ENCODE assay signal across 1 cellular context in the genomic region with DNA sequence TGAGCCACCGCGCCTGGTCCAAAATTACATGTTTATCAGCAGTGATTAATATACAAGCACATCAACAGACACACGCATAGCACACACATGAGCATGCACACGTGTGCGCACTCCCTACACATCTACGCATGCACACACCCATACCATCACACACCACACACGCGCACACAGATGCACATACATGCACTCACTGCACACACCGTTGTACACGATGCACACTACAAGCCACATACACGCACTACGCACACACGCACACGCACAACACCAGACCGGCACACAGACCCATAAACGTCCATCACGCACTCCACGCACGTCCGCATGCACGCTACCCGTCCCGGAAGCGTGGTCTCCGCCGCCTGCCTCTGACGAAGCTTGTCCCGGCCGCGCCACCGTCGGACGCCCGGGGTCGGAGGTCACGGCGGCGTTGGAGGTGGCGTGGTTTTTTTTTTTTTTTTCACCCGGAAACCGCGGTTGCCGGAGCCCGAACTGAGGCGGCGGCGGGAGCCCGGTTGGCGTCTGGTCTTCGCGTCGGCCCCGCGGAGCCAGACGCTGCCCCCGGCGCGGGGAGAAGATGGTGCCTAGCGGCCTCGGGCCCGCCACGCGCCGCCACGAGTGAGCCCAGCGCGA.
TF ChIP-seq lines count a peak whose summit lies in the region.

A gene with protein sequence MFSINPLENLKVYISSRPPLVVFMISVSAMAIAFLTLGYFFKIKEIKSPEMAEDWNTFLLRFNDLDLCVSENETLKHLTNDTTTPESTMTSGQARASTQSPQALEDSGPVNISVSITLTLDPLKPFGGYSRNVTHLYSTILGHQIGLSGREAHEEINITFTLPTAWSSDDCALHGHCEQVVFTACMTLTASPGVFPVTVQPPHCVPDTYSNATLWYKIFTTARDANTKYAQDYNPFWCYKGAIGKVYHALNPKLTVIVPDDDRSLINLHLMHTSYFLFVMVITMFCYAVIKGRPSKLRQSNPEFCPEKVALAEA (plus strand): TSS at position 457 of the 627 bp plus-strand sequence. CDS start 20,641 bp downstream, outside the sequence.

TF ChIP-seq in K562, 482 proteins besides CTCF, POLR2A, EP300 and RAD21 (continued from another document and continues in another):
- TF ChIP-seq, protein P1, sequence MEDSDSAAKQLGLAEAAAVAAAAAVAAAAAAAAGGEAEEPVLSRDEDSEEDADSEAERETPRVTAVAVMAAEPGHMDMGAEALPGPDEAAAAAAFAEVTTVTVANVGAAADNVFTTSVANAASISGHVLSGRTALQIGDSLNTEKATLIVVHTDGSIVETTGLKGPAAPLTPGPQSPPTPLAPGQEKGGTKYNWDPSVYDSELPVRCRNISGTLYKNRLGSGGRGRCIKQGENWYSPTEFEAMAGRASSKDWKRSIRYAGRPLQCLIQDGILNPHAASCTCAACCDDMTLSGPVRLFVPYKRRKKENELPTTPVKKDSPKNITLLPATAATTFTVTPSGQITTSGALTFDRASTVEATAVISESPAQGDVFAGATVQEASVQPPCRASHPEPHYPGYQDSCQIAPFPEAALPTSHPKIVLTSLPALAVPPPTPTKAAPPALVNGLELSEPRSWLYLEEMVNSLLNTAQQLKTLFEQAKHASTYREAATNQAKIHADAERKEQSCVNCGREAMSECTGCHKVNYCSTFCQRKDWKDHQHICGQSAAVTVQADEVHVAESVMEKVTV (CRISPR knock-in tag; IDR thresholded peaks at IDR 0.05): no peak
- TF ChIP-seq CREBBP (IDR thresholded peaks at IDR 0.05; ENCODE audit: low read depth, low read length) (no peak), NR4A1 (CRISPR knock-in tag; IDR thresholded peaks at IDR 0.05) (no peak), NR4A1 (tag; IDR thresholded peaks at IDR 0.05) (peak; percentile 58; the same call in 1 of the 2 replicates), ZC3H11A (IDR thresholded peaks at IDR 0.05; ENCODE audit: low read depth, low read length) (0 out of 2 replicates have a peak, but pooled peaks have one; percentile 69), ADNP (tag; IDR thresholded peaks at IDR 0.05) (no peak), TEAD1 (CRISPR knock-in tag; IDR thresholded peaks at IDR 0.05) (peak in 1 of 2 experiments; percentile 84; a peak in 2 of 4 replicates), CBFB (CRISPR knock-in tag; IDR thresholded peaks at IDR 0.05) (peak; percentile 97), ZNF785 (CRISPR knock-in tag; IDR thresholded peaks at IDR 0.05) (no peak), BCOR (IDR thresholded peaks at IDR 0.05) (peak; percentile 97), BRD4 (IDR thresholded peaks at IDR 0.05) (no peak), CBX2 (IDR thresholded peaks at IDR 0.05; ENCODE audit: insufficient read depth, low read length, poor library complexity, severe bottlenecking) (no peak), EHMT2 (IDR thresholded peaks at IDR 0.05) (peak; percentile 80), IFI16 (CRISPR knock-in tag; IDR thresholded peaks at IDR 0.05) (no peak), MEIS2 (IDR thresholded peaks at IDR 0.05; ENCODE audit: partially characterized antibody) (peak; percentile 61), RFX5 (IDR thresholded peaks at IDR 0.05; ENCODE audit: low read depth, low read length) (no peak), JUNB (CRISPR knock-in tag; conservative IDR thresholded peaks at IDR 0.05) (no peak), PHB2 (IDR thresholded peaks at IDR 0.05; ENCODE audit: low read depth) (peak; percentile 70; the same call in 1 of the 2 replicates), CHD1 (IDR thresholded peaks at IDR 0.05; ENCODE audit: low read length) (no peak), ZFPM2 (CRISPR knock-in tag; IDR thresholded peaks at IDR 0.05) (no peak), CCAR2 (IDR thresholded peaks at IDR 0.05; ENCODE audit: low read depth, low read length) (no peak), ZNF23 (CRISPR knock-in tag; IDR thresholded peaks at IDR 0.05) (no peak), CHCHD3 (CRISPR knock-in tag; IDR thresholded peaks at IDR 0.05) (no peak), ILK (tag; IDR thresholded peaks at IDR 0.05; ENCODE audit: borderline replicate concordance, low read depth) (no peak), ELF2 (CRISPR knock-in tag; IDR thresholded peaks at IDR 0.05) (peak; percentile 94), SMARCB1 (IDR thresholded peaks at IDR 0.05; ENCODE audit: insufficient read length, low read depth) (no peak), RFX1 (IDR thresholded peaks at IDR 0.05) (no peak), FOXJ3 (CRISPR knock-in tag; IDR thresholded peaks at IDR 0.05) (no peak), SAFB2 (IDR thresholded peaks at IDR 0.05; ENCODE audit: borderline replicate concordance, low read depth, low read length, severe bottlenecking) (no peak), NR2C2 (CRISPR knock-in tag; IDR thresholded peaks at IDR 0.05) (peak; percentile 100), NR2C2 (tag; IDR thresholded peaks at IDR 0.05) (peak; percentile 100), GATA2 (CRISPR knock-in tag; IDR thresholded peaks at IDR 0.05) (no peak), NR2F6 (CRISPR knock-in tag; IDR thresholded peaks at IDR 0.05) (no peak), KLF1 (tag; IDR thresholded peaks at IDR 0.05) (no peak), ZC3H4 (CRISPR knock-in tag; IDR thresholded peaks at IDR 0.05; ENCODE audit: borderline replicate concordance) (no peak), RBM14 (IDR thresholded peaks at IDR 0.05; ENCODE audit: borderline replicate concordance, insufficient read depth, low read depth, low read length) (no peak), HCFC1 (IDR thresholded peaks at IDR 0.05; ENCODE audit: low read depth, low read length) (peak; percentile 85), ZNF551 (CRISPR knock-in tag; IDR thresholded peaks at IDR 0.05) (no peak), NFATC3 (IDR thresholded peaks at IDR 0.05) (no peak), ZNF146 (CRISPR knock-in tag; IDR thresholded peaks at IDR 0.05; ENCODE audit: unreplicated experiment) (no peak), NCOA4 (IDR thresholded peaks at IDR 0.05; ENCODE audit: partially characterized antibody) (no peak), MTA2 (IDR thresholded peaks at IDR 0.05; ENCODE audit: low read depth) (peak; percentile 81), PYGO2 (tag; IDR thresholded peaks at IDR 0.05) (no peak), SRSF1 (IDR thresholded peaks at IDR 0.05; ENCODE audit: low read depth, low read length) (no peak)
- TF ChIP-seq, protein P2, sequence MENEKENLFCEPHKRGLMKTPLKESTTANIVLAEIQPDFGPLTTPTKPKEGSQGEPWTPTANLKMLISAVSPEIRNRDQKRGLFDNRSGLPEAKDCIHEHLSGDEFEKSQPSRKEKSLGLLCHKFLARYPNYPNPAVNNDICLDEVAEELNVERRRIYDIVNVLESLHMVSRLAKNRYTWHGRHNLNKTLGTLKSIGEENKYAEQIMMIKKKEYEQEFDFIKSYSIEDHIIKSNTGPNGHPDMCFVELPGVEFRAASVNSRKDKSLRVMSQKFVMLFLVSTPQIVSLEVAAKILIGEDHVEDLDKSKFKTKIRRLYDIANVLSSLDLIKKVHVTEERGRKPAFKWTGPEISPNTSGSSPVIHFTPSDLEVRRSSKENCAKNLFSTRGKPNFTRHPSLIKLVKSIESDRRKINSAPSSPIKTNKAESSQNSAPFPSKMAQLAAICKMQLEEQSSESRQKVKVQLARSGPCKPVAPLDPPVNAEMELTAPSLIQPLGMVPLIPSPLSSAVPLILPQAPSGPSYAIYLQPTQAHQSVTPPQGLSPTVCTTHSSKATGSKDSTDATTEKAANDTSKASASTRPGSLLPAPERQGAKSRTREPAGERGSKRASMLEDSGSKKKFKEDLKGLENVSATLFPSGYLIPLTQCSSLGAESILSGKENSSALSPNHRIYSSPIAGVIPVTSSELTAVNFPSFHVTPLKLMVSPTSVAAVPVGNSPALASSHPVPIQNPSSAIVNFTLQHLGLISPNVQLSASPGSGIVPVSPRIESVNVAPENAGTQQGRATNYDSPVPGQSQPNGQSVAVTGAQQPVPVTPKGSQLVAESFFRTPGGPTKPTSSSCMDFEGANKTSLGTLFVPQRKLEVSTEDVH (IDR thresholded peaks at IDR 0.05; ENCODE audit: low read depth, partially characterized antibody): peak; percentile 82
- TF ChIP-seq, protein P3, sequence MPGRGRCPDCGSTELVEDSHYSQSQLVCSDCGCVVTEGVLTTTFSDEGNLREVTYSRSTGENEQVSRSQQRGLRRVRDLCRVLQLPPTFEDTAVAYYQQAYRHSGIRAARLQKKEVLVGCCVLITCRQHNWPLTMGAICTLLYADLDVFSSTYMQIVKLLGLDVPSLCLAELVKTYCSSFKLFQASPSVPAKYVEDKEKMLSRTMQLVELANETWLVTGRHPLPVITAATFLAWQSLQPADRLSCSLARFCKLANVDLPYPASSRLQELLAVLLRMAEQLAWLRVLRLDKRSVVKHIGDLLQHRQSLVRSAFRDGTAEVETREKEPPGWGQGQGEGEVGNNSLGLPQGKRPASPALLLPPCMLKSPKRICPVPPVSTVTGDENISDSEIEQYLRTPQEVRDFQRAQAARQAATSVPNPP (IDR thresholded peaks at IDR 0.05; ENCODE audit: borderline replicate concordance, insufficient read depth, insufficient read length): no peak
- TF ChIP-seq, protein P4, sequence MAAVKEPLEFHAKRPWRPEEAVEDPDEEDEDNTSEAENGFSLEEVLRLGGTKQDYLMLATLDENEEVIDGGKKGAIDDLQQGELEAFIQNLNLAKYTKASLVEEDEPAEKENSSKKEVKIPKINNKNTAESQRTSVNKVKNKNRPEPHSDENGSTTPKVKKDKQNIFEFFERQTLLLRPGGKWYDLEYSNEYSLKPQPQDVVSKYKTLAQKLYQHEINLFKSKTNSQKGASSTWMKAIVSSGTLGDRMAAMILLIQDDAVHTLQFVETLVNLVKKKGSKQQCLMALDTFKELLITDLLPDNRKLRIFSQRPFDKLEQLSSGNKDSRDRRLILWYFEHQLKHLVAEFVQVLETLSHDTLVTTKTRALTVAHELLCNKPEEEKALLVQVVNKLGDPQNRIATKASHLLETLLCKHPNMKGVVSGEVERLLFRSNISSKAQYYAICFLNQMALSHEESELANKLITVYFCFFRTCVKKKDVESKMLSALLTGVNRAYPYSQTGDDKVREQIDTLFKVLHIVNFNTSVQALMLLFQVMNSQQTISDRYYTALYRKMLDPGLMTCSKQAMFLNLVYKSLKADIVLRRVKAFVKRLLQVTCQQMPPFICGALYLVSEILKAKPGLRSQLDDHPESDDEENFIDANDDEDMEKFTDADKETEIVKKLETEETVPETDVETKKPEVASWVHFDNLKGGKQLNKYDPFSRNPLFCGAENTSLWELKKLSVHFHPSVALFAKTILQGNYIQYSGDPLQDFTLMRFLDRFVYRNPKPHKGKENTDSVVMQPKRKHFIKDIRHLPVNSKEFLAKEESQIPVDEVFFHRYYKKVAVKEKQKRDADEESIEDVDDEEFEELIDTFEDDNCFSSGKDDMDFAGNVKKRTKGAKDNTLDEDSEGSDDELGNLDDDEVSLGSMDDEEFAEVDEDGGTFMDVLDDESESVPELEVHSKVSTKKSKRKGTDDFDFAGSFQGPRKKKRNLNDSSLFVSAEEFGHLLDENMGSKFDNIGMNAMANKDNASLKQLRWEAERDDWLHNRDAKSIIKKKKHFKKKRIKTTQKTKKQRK (IDR thresholded peaks at IDR 0.05; ENCODE audit: borderline replicate concordance, low read depth, low read length): no peak
- TF ChIP-seq, protein P5, sequence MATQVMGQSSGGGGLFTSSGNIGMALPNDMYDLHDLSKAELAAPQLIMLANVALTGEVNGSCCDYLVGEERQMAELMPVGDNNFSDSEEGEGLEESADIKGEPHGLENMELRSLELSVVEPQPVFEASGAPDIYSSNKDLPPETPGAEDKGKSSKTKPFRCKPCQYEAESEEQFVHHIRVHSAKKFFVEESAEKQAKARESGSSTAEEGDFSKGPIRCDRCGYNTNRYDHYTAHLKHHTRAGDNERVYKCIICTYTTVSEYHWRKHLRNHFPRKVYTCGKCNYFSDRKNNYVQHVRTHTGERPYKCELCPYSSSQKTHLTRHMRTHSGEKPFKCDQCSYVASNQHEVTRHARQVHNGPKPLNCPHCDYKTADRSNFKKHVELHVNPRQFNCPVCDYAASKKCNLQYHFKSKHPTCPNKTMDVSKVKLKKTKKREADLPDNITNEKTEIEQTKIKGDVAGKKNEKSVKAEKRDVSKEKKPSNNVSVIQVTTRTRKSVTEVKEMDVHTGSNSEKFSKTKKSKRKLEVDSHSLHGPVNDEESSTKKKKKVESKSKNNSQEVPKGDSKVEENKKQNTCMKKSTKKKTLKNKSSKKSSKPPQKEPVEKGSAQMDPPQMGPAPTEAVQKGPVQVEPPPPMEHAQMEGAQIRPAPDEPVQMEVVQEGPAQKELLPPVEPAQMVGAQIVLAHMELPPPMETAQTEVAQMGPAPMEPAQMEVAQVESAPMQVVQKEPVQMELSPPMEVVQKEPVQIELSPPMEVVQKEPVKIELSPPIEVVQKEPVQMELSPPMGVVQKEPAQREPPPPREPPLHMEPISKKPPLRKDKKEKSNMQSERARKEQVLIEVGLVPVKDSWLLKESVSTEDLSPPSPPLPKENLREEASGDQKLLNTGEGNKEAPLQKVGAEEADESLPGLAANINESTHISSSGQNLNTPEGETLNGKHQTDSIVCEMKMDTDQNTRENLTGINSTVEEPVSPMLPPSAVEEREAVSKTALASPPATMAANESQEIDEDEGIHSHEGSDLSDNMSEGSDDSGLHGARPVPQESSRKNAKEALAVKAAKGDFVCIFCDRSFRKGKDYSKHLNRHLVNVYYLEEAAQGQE (CRISPR knock-in tag; IDR thresholded peaks at IDR 0.05; ENCODE audit: low read depth): no peak
- TF ChIP-seq, protein P6, sequence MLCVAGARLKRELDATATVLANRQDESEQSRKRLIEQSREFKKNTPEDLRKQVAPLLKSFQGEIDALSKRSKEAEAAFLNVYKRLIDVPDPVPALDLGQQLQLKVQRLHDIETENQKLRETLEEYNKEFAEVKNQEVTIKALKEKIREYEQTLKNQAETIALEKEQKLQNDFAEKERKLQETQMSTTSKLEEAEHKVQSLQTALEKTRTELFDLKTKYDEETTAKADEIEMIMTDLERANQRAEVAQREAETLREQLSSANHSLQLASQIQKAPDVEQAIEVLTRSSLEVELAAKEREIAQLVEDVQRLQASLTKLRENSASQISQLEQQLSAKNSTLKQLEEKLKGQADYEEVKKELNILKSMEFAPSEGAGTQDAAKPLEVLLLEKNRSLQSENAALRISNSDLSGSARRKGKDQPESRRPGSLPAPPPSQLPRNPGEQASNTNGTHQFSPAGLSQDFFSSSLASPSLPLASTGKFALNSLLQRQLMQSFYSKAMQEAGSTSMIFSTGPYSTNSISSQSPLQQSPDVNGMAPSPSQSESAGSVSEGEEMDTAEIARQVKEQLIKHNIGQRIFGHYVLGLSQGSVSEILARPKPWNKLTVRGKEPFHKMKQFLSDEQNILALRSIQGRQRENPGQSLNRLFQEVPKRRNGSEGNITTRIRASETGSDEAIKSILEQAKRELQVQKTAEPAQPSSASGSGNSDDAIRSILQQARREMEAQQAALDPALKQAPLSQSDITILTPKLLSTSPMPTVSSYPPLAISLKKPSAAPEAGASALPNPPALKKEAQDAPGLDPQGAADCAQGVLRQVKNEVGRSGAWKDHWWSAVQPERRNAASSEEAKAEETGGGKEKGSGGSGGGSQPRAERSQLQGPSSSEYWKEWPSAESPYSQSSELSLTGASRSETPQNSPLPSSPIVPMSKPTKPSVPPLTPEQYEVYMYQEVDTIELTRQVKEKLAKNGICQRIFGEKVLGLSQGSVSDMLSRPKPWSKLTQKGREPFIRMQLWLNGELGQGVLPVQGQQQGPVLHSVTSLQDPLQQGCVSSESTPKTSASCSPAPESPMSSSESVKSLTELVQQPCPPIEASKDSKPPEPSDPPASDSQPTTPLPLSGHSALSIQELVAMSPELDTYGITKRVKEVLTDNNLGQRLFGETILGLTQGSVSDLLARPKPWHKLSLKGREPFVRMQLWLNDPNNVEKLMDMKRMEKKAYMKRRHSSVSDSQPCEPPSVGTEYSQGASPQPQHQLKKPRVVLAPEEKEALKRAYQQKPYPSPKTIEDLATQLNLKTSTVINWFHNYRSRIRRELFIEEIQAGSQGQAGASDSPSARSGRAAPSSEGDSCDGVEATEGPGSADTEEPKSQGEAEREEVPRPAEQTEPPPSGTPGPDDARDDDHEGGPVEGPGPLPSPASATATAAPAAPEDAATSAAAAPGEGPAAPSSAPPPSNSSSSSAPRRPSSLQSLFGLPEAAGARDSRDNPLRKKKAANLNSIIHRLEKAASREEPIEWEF (CRISPR knock-in tag; IDR thresholded peaks at IDR 0.05): no peak
